8 cellular contexts compared by ENCODE assay signal in the genomic region with DNA sequence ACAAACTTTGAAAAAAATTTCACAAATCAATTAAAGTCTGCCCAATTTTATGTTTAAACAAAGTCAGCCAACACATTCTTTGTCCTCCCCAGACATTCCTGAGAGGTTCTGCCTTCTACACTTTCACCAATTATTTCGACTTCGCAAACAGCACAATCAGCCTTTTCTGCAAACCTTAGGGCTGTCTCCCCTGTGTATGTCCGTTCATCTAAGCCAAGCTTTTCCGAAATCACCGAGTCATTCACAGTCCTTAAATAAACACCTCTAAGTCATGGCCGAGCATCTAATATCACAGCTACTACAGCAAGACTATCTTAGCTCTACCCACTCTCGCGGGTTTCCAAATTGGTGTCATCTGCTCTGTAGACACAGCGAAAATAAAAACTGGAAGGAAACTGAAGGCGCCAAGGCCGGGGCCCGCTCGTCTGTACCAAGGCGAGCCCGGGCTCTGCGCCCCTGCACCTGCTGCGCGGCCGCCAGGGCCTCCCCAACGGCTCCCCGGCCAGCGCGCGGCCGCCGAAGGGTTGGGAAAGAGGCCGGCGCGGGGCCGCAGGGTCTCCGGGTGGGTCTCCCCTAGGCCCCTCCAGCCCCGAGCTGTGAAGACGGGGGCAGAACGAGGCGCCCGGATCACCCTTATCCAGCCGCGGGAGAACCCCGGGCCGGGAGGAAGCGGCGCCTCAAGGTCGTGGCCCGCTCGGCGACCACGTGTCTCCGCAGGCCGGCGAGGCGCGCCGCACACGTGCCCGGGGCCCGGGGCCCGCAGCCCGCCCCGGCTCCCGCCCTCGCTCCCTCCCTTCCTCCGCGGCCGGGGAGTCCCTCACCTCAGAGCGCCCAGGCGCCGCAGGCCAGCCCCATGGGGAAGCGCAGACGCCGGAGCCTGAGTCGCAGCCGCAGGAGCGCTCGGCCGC. TPM values are rescaled to one million over a fixed set of nuclear protein-coding genes. Genes with fewer than 3 reads are reported as not detected.
A peak's percentile ranks its signal among the peaks of the same experiment; 100 is the strongest.
DNase-seq lines count a peak whose midpoint lies in the region; ATAC-seq and TF ChIP-seq lines count a peak whose summit lies in the region.

No MANE protein-coding gene starts in this region.

- H3K4me1 ChIP-seq in liver (ENCODE audit: control insufficient read depth in 4 of 4, insufficient read depth in 4 of 4, low read length in 3 of 4) = peaks cover 5 to 37% (median 17%) of the 10 kb centered on the region in 4 donors

- H3K36me3 ChIP-seq in liver (ENCODE audit: control insufficient read depth in 4 of 4, insufficient read depth in 3 of 4, low read depth in 1 of 4, low read length in 3 of 4) = peaks cover 4 to 23% (median 19%) of the 10 kb centered on the region in 4 donors

- peak overlapping the region; percentile 63 for H3K4me3 ChIP-seq in choroid plexus epithelial cell (ENCODE audit: low read depth, low read length)
- H3K4me3 ChIP-seq in liver (ENCODE audit: low read depth in 1 of 3, low read length in 3 of 3) = peak overlapping the region; percentile 90 to 98 (median 93)

- TF ChIP-seq POLR2A in Raji (IDR thresholded peaks at IDR 0.05; ENCODE audit: insufficient read depth, low read depth, low read length) = peak; percentile 47; the same call in 1 of the 2 replicates

- no peak for TF ChIP-seq RAD21 in liver (IDR thresholded peaks at IDR 0.05)

- WGBS in liver = 5% methylated on average over 75 of the region's 75 CpGs

- peak overlapping the region; percentile 82 to 90 for H3K27ac ChIP-seq in liver (ENCODE audit: low read depth in 1 of 2, low read length in 2 of 2)

- peak; percentile 22 for ATAC-seq in GM19468 (IDR thresholded peaks at IDR 0.05; ENCODE audit: extremely low read depth, unreplicated experiment)
- peak; percentile 28 for ATAC-seq in HG03565 (IDR thresholded peaks at IDR 0.05; ENCODE audit: unreplicated experiment)

- no peaks in the 10 kb centered on the region for H3K27me3 ChIP-seq in liver (ENCODE audit: control insufficient read depth in 4 of 4, insufficient read depth in 4 of 4, low read length in 3 of 4)

- TF ChIP-seq CTCF in choroid plexus epithelial cell (conservative IDR thresholded peaks at IDR 0.05; ENCODE audit: low read depth, low read length) (no peak), liver (IDR thresholded peaks at IDR 0.05; ENCODE audit: low read depth, low read length, missing input control) (no peak)

- DNase-seq in EH (ENCODE audit: low read depth) (peak; percentile 51), choroid plexus epithelial cell (ENCODE audit: low read depth) (peak; percentile 51), epidermal melanocyte (ENCODE audit: insufficient read length, low spot score) (no peak)
- peak; percentile 55 for DNase-seq in stimulated activated CD8-positive, alpha-beta memory T cell treated with anti-CD3 and anti-CD28 coated beads, Interleukin-15, amount 100 ng/mL, for 24 hours (ENCODE audit: low read depth)

- peak overlapping the region; percentile 23 to 91 for H3K9ac ChIP-seq in liver (ENCODE audit: low read depth in 1 of 2, low read length in 2 of 2)

- no peaks in the 10 kb centered on the region for H3K9me3 ChIP-seq in liver (ENCODE audit: control insufficient read depth in 4 of 4, low read length in 3 of 4)

TF ChIP-seq in liver, 16 proteins besides CTCF, POLR2A, EP300 and RAD21:
- TF ChIP-seq FOXA1 (IDR thresholded peaks at IDR 0.05) (no peak), HNF4A (conservative IDR thresholded peaks at IDR 0.05) (no peak), RXRA (IDR thresholded peaks at IDR 0.05) (no peak), YY1 (IDR thresholded peaks at IDR 0.05) (peak; percentile 26), GABPA (IDR thresholded peaks at IDR 0.05 in 1 of 2, conservative IDR thresholded peaks at IDR 0.05 in 1 of 2) (no peak), SP1 (IDR thresholded peaks at IDR 0.05) (no peak)
TF ChIP-seq in liver: peak in this region for 1.

RNA-seq across cellular contexts. Expression of gene ODC1, which starts 0.6 kb away (rescaled TPM):
- 10 to 100 TPM; 45.3 to 75.8 TPM for total RNA-seq in liver
- polyA plus RNA-seq in liver = 10 to 100 TPM in 1 of 2 donors, 1 to 10 TPM in 1; 8.3 to 50.9 TPM
